In the genomic region with DNA sequence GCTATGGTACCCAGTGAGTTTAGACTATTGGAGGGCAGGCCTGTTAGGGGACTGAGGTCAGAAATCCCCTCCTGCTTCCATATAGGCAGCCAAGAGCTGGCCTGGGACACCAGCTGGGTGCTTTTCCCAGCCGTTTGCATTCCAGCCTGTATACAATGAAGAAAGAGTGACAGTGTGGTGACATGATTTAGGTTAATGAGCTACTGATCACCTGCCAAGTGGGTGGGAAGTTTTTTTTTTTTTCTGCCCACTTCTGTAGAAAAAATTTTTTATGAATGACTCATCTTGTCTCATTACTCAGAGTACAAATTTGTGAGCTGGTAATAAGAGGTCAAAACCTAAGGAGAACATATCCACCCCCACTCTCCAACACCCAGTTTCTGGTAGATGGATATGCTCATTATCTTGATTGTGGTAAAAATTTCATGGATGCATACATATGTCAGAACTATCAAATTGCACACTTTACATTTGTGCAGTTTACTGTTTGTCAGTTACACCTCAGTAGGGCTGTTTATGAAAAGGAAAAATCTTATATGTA, we compare ENCODE assay signal across 9 cellular contexts. TPM values are rescaled to one million over a fixed set of nuclear protein-coding genes. Genes with fewer than 3 reads are reported as not detected.
DNase-seq lines count a peak whose midpoint lies in the region; ATAC-seq and TF ChIP-seq lines count a peak whose summit lies in the region.
"Had no signal": no experiment of that assay in that cellular context is flagged by ENCODE, and none has a peak within 500 bp of the region (broad histone marks: within the 10 kb centered on the region; RNA-seq: fewer than 3 reads in every experiment).

No MANE protein-coding gene starts in this region.

- no peaks in the 10 kb centered on the region for H3K9me3 Mint-ChIP-seq in activated CD4-positive, alpha-beta memory T cell treated with anti-CD3 and anti-CD28 coated beads for 36 hours
- no peaks in the 10 kb centered on the region for H3K9me3 Mint-ChIP-seq in activated CD4-positive, alpha-beta memory T cell treated with anti-CD3 and anti-CD28 coated beads, Interleukin-2, amount 10 ng/mL, durations not matched to agents 7 days and 5 days
- H3K9me3 Mint-ChIP-seq: CD4-positive, CD25-positive, alpha-beta regulatory T cell had no signal

- ATAC-seq in HG02870 (IDR thresholded peaks at IDR 0.05; ENCODE audit: unreplicated experiment), result no peak

- peaks cover 11% of the 10 kb centered on the region for H3K4me1 Mint-ChIP-seq in activated CD4-positive, alpha-beta memory T cell treated with anti-CD3 and anti-CD28 coated beads for 36 hours (ENCODE audit: low read depth)
- H3K4me1 Mint-ChIP-seq in activated CD4-positive, alpha-beta memory T cell treated with anti-CD3 and anti-CD28 coated beads, Interleukin-2, amount 10 ng/mL, durations not matched to agents 7 days and 5 days, result peaks cover 5% of the 10 kb centered on the region
- H3K4me1 Mint-ChIP-seq: CD4-positive, CD25-positive, alpha-beta regulatory T cell had no signal

- H3K4me3 ChIP-seq in testis, result no peak overlapping the region

- CTCF ChIA-PET in activated CD4-positive, alpha-beta memory T cell treated with anti-CD3 and anti-CD28 coated beads for 36 hours (lab: Charles Lee), result interaction anchor here (0.9 to 1.1 kb wide), 2 partner anchors 20 to 167 kb away, joined by 3 to 5 read pairs; a partner anchor contains a TSS
- CTCF ChIA-PET in activated CD4-positive, alpha-beta memory T cell treated with anti-CD3 and anti-CD28 coated beads, Interleukin-2, amount 10 ng/mL, durations not matched to agents 7 days and 5 days (lab: Charles Lee), result interaction anchor here (0.7 to 1.3 kb wide), 2 partner anchors 16 to 154 kb away, joined by 4 to 5 read pairs; a partner anchor contains a TSS

- no peaks in the 10 kb centered on the region for H3K36me3 ChIP-seq in testis (ENCODE audit: low read depth, missing control alignments)

- peak overlapping the region; percentile 9 for H3K27ac Mint-ChIP-seq in activated CD4-positive, alpha-beta memory T cell treated with anti-CD3 and anti-CD28 coated beads for 36 hours
- H3K27ac Mint-ChIP-seq in activated CD4-positive, alpha-beta memory T cell treated with anti-CD3 and anti-CD28 coated beads, Interleukin-2, amount 10 ng/mL, durations not matched to agents 7 days and 5 days, result no peak overlapping the region
- H3K27ac Mint-ChIP-seq: CD4-positive, CD25-positive, alpha-beta regulatory T cell had no signal

- no peaks in the 10 kb centered on the region for H3K27me3 ChIP-seq in testis

- H3K9me3 ChIP-seq in testis, result no peaks in the 10 kb centered on the region

- POLR2A ChIA-PET in activated CD4-positive, alpha-beta memory T cell treated with anti-CD3 and anti-CD28 coated beads for 36 hours (lab: Charles Lee), result no interaction called here
- POLR2A ChIA-PET in activated CD4-positive, alpha-beta memory T cell treated with anti-CD3 and anti-CD28 coated beads, Interleukin-2, amount 10 ng/mL, durations not matched to agents 7 days and 5 days (lab: Charles Lee), result interaction anchor here (0.7 to 1.2 kb wide), 4 partner anchors 22 to 268 kb away, joined by 3 read pairs; no protein-coding TSS in a partner anchor

- peaks cover 6% of the 10 kb centered on the region for H3K4me1 ChIP-seq in testis

- intact Hi-C loops in activated CD4-positive, alpha-beta memory T cell treated with anti-CD3 and anti-CD28 coated beads for 36 hours (cut with micrococcal nuclease), result loop anchor here (2.0 kb wide), 1 partner anchor 16 kb away; a partner anchor contains a TSS
- intact Hi-C loops in testis (cut with DNase I; ENCODE audit: low total_unique reads), result no loop called here

- peak overlapping the region; percentile 2 to 16 for H3K27ac ChIP-seq in testis

- no peak overlapping the region for H3K4me3 Mint-ChIP-seq in activated CD4-positive, alpha-beta memory T cell treated with anti-CD3 and anti-CD28 coated beads for 36 hours
- H3K4me3 Mint-ChIP-seq in activated CD4-positive, alpha-beta memory T cell treated with anti-CD3 and anti-CD28 coated beads, Interleukin-2, amount 10 ng/mL, durations not matched to agents 7 days and 5 days, result no peak overlapping the region

- 0% methylated on average over 1 of the region's 1 CpG for WGBS in testis, 2 donors

- H3K36me3 Mint-ChIP-seq in activated CD4-positive, alpha-beta memory T cell treated with anti-CD3 and anti-CD28 coated beads for 36 hours, result no peaks in the 10 kb centered on the region
- no peaks in the 10 kb centered on the region for H3K36me3 Mint-ChIP-seq in activated CD4-positive, alpha-beta memory T cell treated with anti-CD3 and anti-CD28 coated beads, Interleukin-2, amount 10 ng/mL, durations not matched to agents 7 days and 5 days (ENCODE audit: low read depth)
- H3K36me3 Mint-ChIP-seq: CD4-positive, CD25-positive, alpha-beta regulatory T cell had no signal

- no peak for TF ChIP-seq CTCF in testis (IDR thresholded peaks at IDR 0.05)

- no peak for TF ChIP-seq POLR2A in testis (IDR thresholded peaks at IDR 0.05)

- no peak for DNase-seq in activated CD4-positive, alpha-beta memory T cell treated with anti-CD3 and anti-CD28 coated beads for 36 hours
- DNase-seq in activated CD4-positive, alpha-beta memory T cell treated with anti-CD3 and anti-CD28 coated beads, Interleukin-2, amount 10 ng/mL, durations not matched to agents 7 days and 5 days, result no peak
- DNase-seq in OCI-M1 (lab: John Stamatoyannopoulos, UW) (peak; percentile 65), fibroblast of the conjunctiva (ENCODE audit: low read depth) (peak; percentile 24), testis (no peak), GOT3 (lab: John Stamatoyannopoulos, UW) (no peak), NCI-H1048 (lab: John Stamatoyannopoulos, UW) (no peak)
- DNase-seq: CD4-positive, CD25-positive, alpha-beta regulatory T cell had no signal

- H3K27me3 Mint-ChIP-seq in activated CD4-positive, alpha-beta memory T cell treated with anti-CD3 and anti-CD28 coated beads for 36 hours, result peaks cover 3% of the 10 kb centered on the region
- no peaks in the 10 kb centered on the region for H3K27me3 Mint-ChIP-seq in activated CD4-positive, alpha-beta memory T cell treated with anti-CD3 and anti-CD28 coated beads, Interleukin-2, amount 10 ng/mL, durations not matched to agents 7 days and 5 days

RNA-seq across cellular contexts. Expression of a gene that starts 16.4 kb away (rescaled TPM):
- total RNA-seq in activated CD4-positive, alpha-beta memory T cell treated with anti-CD3 and anti-CD28 coated beads for 36 hours, result 1 to 10 TPM; 1.3 to 1.4 TPM
- under 1 TPM; 0.43 to 0.96 TPM for total RNA-seq in activated CD4-positive, alpha-beta memory T cell treated with anti-CD3 and anti-CD28 coated beads, Interleukin-2, amount 10 ng/mL, durations not matched to agents 7 days and 5 days
- total RNA-seq in testis, result 10 to 100 TPM; 25.7 to 31.6 TPM
- polyA plus RNA-seq in testis (ENCODE audit: insufficient read depth, low read depth, low replicate concordance), result 25.9 TPM

RNA-seq across cellular contexts. Expression of a gene that starts 35.5 kb away (rescaled TPM):
- 10 to 100 TPM; 73.7 to 76.3 TPM for total RNA-seq in activated CD4-positive, alpha-beta memory T cell treated with anti-CD3 and anti-CD28 coated beads for 36 hours
- total RNA-seq in activated CD4-positive, alpha-beta memory T cell treated with anti-CD3 and anti-CD28 coated beads, Interleukin-2, amount 10 ng/mL, durations not matched to agents 7 days and 5 days, result 10 to 100 TPM; 67.2 to 73.2 TPM
- 100 to 1,000 TPM; 131 to 137 TPM for total RNA-seq in testis
- 84.3 TPM for polyA plus RNA-seq in testis (ENCODE audit: insufficient read depth, low read depth, low replicate concordance)

RNA-seq across cellular contexts. Expression of a gene that starts 45.3 kb away (rescaled TPM):
- total RNA-seq in activated CD4-positive, alpha-beta memory T cell treated with anti-CD3 and anti-CD28 coated beads for 36 hours, result 1 to 10 TPM; 3.0 to 4.1 TPM
- total RNA-seq in activated CD4-positive, alpha-beta memory T cell treated with anti-CD3 and anti-CD28 coated beads, Interleukin-2, amount 10 ng/mL, durations not matched to agents 7 days and 5 days, result 1 to 10 TPM; 4.5 to 4.9 TPM
- total RNA-seq in testis, result 10 to 100 TPM; 16.5 to 19.3 TPM
- polyA plus RNA-seq in testis (ENCODE audit: insufficient read depth, low read depth, low replicate concordance), result 9.7 TPM

Comparison
In these comparisons a context has a peak if more than half of its experiments do, and no peak if none do; other contexts are left out.
1. DNase-seq: peak in OCI-M1 (single experiment) and fibroblast of the conjunctiva (single experiment); none in activated CD4-positive, alpha-beta memory T cell treated with anti-CD3 and anti-CD28 coated beads for 36 hours (single experiment), activated CD4-positive, alpha-beta memory T cell treated with anti-CD3 and anti-CD28 coated beads, Interleukin-2, amount 10 ng/mL, durations not matched to agents 7 days and 5 days (single experiment), testis (single experiment), GOT3 (single experiment) and NCI-H1048 (single experiment).
2. RNA of a gene that starts 16.4 kb away (total RNA-seq): 25.7 to 31.6 TPM in testis; 1.3 to 1.4 TPM in activated CD4-positive, alpha-beta memory T cell treated with anti-CD3 and anti-CD28 coated beads for 36 hours and 0.43 to 0.96 TPM in activated CD4-positive, alpha-beta memory T cell treated with anti-CD3 and anti-CD28 coated beads, Interleukin-2, amount 10 ng/mL, durations not matched to agents 7 days and 5 days; every median in the first group is over 10 times any median in the second.